Comparison of ENCODE assay signal across 1 cellular context in genomic region chr1:32650752-32651460, GRCh38.
TF ChIP-seq lines count a peak whose summit lies in the region.

Gene RBBP4 (plus strand): TSS chr1:32651208. CDS start chr1:32651307, 99 bp downstream.

TF ChIP-seq in HepG2, 621 proteins besides CTCF, POLR2A, EP300 and RAD21 (continued from another document and continues in another):
- TF ChIP-seq KDM5B (CRISPR knock-in tag; IDR thresholded peaks at IDR 0.05; ENCODE audit: borderline replicate concordance) (peak; percentile 97), EHMT2 (IDR thresholded peaks at IDR 0.05; ENCODE audit: borderline replicate concordance, low read depth, low read length) (peak; percentile 57; the same call in 1 of the 2 replicates), ZNF230 (CRISPR knock-in tag; IDR thresholded peaks at IDR 0.05) (peak; percentile 91; the same call in 1 of the 2 replicates), ZNF12 (CRISPR knock-in tag; IDR thresholded peaks at IDR 0.05) (no peak), THYN1 (CRISPR knock-in tag; IDR thresholded peaks at IDR 0.05; ENCODE audit: borderline replicate concordance, low read depth) (0 out of 2 replicates have a peak, but pooled peaks have one; percentile 78), IRF2 (CRISPR knock-in tag; IDR thresholded peaks at IDR 0.05) (0 out of 2 replicates have a peak, but pooled peaks have one; percentile 6), AKAP8 (CRISPR knock-in tag; IDR thresholded peaks at IDR 0.05) (no peak; the same call in 1 of the 2 replicates), ZNF562 (CRISPR knock-in tag; IDR thresholded peaks at IDR 0.05; ENCODE audit: borderline replicate concordance) (no peak), KDM3A (CRISPR knock-in tag; IDR thresholded peaks at IDR 0.05; ENCODE audit: low read depth) (peak; percentile 88; the same call in 1 of the 2 replicates), NR1H2 (CRISPR knock-in tag; IDR thresholded peaks at IDR 0.05; ENCODE audit: borderline replicate concordance, low read depth) (peak; percentile 90; the same call in 1 of the 2 replicates), ZFP37 (CRISPR knock-in tag; IDR thresholded peaks at IDR 0.05; ENCODE audit: borderline replicate concordance) (peak; percentile 84), ZNF879 (CRISPR knock-in tag; IDR thresholded peaks at IDR 0.05) (no peak), GATAD1 (CRISPR knock-in tag; IDR thresholded peaks at IDR 0.05) (peak; percentile 68), HOXA5 (CRISPR knock-in tag; IDR thresholded peaks at IDR 0.05) (peak; percentile 70), AHR (CRISPR knock-in tag; IDR thresholded peaks at IDR 0.05) (peak; percentile 19; the same call in 1 of the 2 replicates), ATF7-NPFF (CRISPR knock-in tag; IDR thresholded peaks at IDR 0.05; ENCODE audit: low read depth) (peak; percentile 76; the same call in 1 of the 2 replicates), PRDM4 (CRISPR knock-in tag; IDR thresholded peaks at IDR 0.05; ENCODE audit: borderline replicate concordance) (no peak), ZNF138 (CRISPR knock-in tag; IDR thresholded peaks at IDR 0.05; ENCODE audit: low read depth) (no peak; the same call in 1 of the 2 replicates), ZSCAN29 (CRISPR knock-in tag; conservative IDR thresholded peaks at IDR 0.05) (no peak), DNMT1 (CRISPR knock-in tag; IDR thresholded peaks at IDR 0.05) (no peak), PAWR (CRISPR knock-in tag; IDR thresholded peaks at IDR 0.05; ENCODE audit: borderline replicate concordance) (no peak), ZBTB7A (CRISPR knock-in tag; IDR thresholded peaks at IDR 0.05) (peak; percentile 4; the same call in 1 of the 2 replicates), BRD4 (CRISPR knock-in tag; IDR thresholded peaks at IDR 0.05) (no peak; the same call in 1 of the 2 replicates), ZFP1 (CRISPR knock-in tag; IDR thresholded peaks at IDR 0.05) (no peak; the same call in 1 of the 2 replicates), ZNF143 (CRISPR knock-in tag; IDR thresholded peaks at IDR 0.05) (peak; percentile 72), ZNF598 (CRISPR knock-in tag; IDR thresholded peaks at IDR 0.05; ENCODE audit: borderline replicate concordance) (peak; percentile 89; the same call in 1 of the 2 replicates), ZNF33B (CRISPR knock-in tag; IDR thresholded peaks at IDR 0.05) (peak; percentile 66; the same call in 1 of the 2 replicates), ZNF660 (CRISPR knock-in tag; IDR thresholded peaks at IDR 0.05; ENCODE audit: borderline replicate concordance, low read depth) (peak; percentile 72; the same call in 1 of the 2 replicates), DNMT3B (CRISPR knock-in tag; conservative IDR thresholded peaks at IDR 0.05) (0 out of 2 replicates have a peak, but pooled peaks have one; percentile 25), ZBTB3 (CRISPR knock-in tag; IDR thresholded peaks at IDR 0.05; ENCODE audit: borderline replicate concordance, low read depth) (0 out of 2 replicates have a peak, but pooled peaks have one; percentile 51), RARA (CRISPR knock-in tag; IDR thresholded peaks at IDR 0.05) (peak; percentile 47), ZNF816 (CRISPR knock-in tag; IDR thresholded peaks at IDR 0.05; ENCODE audit: borderline replicate concordance) (peak; percentile 95; the same call in 1 of the 2 replicates), SMAD9 (CRISPR knock-in tag; IDR thresholded peaks at IDR 0.05) (0 out of 2 replicates have a peak, but pooled peaks have one; percentile 25), ZNF484 (CRISPR knock-in tag; IDR thresholded peaks at IDR 0.05; ENCODE audit: borderline replicate concordance, low read depth) (peak; percentile 55; the same call in 1 of the 2 replicates), ARID4A (CRISPR knock-in tag; IDR thresholded peaks at IDR 0.05; ENCODE audit: borderline replicate concordance) (peak; percentile 80), PITX1 (CRISPR knock-in tag; IDR thresholded peaks at IDR 0.05) (peak; percentile 35), ISL2 (CRISPR knock-in tag; IDR thresholded peaks at IDR 0.05) (peak; percentile 47), TP53 (CRISPR knock-in tag; conservative IDR thresholded peaks at IDR 0.05) (no peak), MBNL3 (CRISPR knock-in tag; conservative IDR thresholded peaks at IDR 0.05) (peak; percentile 98), GABPB1 (CRISPR knock-in tag; IDR thresholded peaks at IDR 0.05) (peak; percentile 82), ZNF256 (CRISPR knock-in tag; conservative IDR thresholded peaks at IDR 0.05) (no peak), ELF3 (CRISPR knock-in tag; IDR thresholded peaks at IDR 0.05) (0 out of 2 replicates have a peak, but pooled peaks have one; percentile 51)
- TF ChIP-seq, protein P1, sequence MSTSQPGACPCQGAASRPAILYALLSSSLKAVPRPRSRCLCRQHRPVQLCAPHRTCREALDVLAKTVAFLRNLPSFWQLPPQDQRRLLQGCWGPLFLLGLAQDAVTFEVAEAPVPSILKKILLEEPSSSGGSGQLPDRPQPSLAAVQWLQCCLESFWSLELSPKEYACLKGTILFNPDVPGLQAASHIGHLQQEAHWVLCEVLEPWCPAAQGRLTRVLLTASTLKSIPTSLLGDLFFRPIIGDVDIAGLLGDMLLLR (CRISPR knock-in tag; IDR thresholded peaks at IDR 0.05) = peak; percentile 57; the same call in 1 of the 2 replicates
- TF ChIP-seq, protein P2, sequence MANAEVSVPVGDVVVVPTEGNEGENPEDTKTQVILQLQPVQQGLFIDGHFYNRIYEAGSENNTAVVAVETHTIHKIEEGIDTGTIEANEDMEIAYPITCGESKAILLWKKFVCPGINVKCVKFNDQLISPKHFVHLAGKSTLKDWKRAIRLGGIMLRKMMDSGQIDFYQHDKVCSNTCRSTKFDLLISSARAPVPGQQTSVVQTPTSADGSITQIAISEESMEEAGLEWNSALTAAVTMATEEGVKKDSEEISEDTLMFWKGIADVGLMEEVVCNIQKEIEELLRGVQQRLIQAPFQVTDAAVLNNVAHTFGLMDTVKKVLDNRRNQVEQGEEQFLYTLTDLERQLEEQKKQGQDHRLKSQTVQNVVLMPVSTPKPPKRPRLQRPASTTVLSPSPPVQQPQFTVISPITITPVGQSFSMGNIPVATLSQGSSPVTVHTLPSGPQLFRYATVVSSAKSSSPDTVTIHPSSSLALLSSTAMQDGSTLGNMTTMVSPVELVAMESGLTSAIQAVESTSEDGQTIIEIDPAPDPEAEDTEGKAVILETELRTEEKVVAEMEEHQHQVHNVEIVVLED (CRISPR knock-in tag; IDR thresholded peaks at IDR 0.05; ENCODE audit: borderline replicate concordance) = peak; percentile 83
- TF ChIP-seq, protein P3, sequence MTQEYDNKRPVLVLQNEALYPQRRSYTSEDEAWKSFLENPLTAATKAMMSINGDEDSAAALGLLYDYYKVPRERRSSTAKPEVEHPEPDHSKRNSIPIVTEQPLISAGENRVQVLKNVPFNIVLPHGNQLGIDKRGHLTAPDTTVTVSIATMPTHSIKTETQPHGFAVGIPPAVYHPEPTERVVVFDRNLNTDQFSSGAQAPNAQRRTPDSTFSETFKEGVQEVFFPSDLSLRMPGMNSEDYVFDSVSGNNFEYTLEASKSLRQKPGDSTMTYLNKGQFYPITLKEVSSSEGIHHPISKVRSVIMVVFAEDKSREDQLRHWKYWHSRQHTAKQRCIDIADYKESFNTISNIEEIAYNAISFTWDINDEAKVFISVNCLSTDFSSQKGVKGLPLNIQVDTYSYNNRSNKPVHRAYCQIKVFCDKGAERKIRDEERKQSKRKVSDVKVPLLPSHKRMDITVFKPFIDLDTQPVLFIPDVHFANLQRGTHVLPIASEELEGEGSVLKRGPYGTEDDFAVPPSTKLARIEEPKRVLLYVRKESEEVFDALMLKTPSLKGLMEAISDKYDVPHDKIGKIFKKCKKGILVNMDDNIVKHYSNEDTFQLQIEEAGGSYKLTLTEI (CRISPR knock-in tag; conservative IDR thresholded peaks at IDR 0.05) = no peak; the same call in 1 of the 2 replicates
- TF ChIP-seq, protein P4, sequence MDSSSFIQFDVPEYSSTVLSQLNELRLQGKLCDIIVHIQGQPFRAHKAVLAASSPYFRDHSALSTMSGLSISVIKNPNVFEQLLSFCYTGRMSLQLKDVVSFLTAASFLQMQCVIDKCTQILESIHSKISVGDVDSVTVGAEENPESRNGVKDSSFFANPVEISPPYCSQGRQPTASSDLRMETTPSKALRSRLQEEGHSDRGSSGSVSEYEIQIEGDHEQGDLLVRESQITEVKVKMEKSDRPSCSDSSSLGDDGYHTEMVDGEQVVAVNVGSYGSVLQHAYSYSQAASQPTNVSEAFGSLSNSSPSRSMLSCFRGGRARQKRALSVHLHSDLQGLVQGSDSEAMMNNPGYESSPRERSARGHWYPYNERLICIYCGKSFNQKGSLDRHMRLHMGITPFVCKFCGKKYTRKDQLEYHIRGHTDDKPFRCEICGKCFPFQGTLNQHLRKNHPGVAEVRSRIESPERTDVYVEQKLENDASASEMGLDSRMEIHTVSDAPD (CRISPR knock-in tag; IDR thresholded peaks at IDR 0.05) = peak; percentile 18; the same call in 1 of the 2 replicates
- TF ChIP-seq, protein P5, sequence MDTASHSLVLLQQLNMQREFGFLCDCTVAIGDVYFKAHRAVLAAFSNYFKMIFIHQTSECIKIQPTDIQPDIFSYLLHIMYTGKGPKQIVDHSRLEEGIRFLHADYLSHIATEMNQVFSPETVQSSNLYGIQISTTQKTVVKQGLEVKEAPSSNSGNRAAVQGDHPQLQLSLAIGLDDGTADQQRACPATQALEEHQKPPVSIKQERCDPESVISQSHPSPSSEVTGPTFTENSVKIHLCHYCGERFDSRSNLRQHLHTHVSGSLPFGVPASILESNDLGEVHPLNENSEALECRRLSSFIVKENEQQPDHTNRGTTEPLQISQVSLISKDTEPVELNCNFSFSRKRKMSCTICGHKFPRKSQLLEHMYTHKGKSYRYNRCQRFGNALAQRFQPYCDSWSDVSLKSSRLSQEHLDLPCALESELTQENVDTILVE (CRISPR knock-in tag; IDR thresholded peaks at IDR 0.05) = peak; percentile 37; the same call in 1 of the 2 replicates
- TF ChIP-seq, protein P6, sequence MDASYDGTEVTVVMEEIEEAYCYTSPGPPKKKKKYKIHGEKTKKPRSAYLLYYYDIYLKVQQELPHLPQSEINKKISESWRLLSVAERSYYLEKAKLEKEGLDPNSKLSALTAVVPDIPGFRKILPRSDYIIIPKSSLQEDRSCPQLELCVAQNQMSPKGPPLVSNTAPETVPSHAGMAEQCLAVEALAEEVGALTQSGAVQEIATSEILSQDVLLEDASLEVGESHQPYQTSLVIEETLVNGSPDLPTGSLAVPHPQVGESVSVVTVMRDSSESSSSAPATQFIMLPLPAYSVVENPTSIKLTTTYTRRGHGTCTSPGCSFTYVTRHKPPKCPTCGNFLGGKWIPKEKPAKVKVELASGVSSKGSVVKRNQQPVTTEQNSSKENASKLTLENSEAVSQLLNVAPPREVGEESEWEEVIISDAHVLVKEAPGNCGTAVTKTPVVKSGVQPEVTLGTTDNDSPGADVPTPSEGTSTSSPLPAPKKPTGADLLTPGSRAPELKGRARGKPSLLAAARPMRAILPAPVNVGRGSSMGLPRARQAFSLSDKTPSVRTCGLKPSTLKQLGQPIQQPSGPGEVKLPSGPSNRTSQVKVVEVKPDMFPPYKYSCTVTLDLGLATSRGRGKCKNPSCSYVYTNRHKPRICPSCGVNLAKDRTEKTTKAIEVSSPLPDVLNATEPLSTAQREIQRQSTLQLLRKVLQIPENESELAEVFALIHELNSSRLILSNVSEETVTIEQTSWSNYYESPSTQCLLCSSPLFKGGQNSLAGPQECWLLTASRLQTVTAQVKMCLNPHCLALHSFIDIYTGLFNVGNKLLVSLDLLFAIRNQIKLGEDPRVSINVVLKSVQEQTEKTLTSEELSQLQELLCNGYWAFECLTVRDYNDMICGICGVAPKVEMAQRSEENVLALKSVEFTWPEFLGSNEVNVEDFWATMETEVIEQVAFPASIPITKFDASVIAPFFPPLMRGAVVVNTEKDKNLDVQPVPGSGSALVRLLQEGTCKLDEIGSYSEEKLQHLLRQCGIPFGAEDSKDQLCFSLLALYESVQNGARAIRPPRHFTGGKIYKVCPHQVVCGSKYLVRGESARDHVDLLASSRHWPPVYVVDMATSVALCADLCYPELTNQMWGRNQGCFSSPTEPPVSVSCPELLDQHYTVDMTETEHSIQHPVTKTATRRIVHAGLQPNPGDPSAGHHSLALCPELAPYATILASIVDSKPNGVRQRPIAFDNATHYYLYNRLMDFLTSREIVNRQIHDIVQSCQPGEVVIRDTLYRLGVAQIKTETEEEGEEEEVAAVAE (CRISPR knock-in tag; IDR thresholded peaks at IDR 0.05; ENCODE audit: borderline replicate concordance) = peak; percentile 82; the same call in 1 of the 2 replicates
